8 cellular contexts compared by ENCODE assay signal in genomic region chr22:18078329-18079041, GRCh38. TPM values are rescaled to one million over a fixed set of nuclear protein-coding genes. Genes with fewer than 3 reads are reported as not detected.
DNase-seq lines count a peak whose midpoint lies in the region; ATAC-seq and TF ChIP-seq lines count a peak whose summit lies in the region.

No MANE protein-coding gene starts in this region.

- peaks cover 34% of the 10 kb centered on the region for H3K36me3 Mint-ChIP-seq in endothelial cell (ENCODE audit: low read depth, unreplicated experiment)
- peaks cover 26% of the 10 kb centered on the region for H3K36me3 Mint-ChIP-seq in type B pancreatic cell

- peaks cover 22% of the 10 kb centered on the region for H3K4me1 Mint-ChIP-seq in endothelial cell (ENCODE audit: unreplicated experiment)
- peaks cover 22% of the 10 kb centered on the region for H3K4me1 Mint-ChIP-seq in type B pancreatic cell (ENCODE audit: unreplicated experiment)

- DNase-seq in AG20443 (ENCODE audit: low spot score) (peak; percentile 40), KG1 (lab: John Stamatoyannopoulos, UW) (peak; percentile 23), endothelial cell (ENCODE audit: low spot score) (peak; percentile 51), type B pancreatic cell (ENCODE audit: extremely low spot score, unreplicated experiment) (no peak), NCI-H2107 (lab: John Stamatoyannopoulos, UW) (no peak)
- DNase-seq in activated CD4-positive, alpha-beta T cell treated with anti-CD3 and anti-CD28 coated beads, Interleukin-2, amount 50 U/mL, for 4 hours: peak; percentile 20 to 28

- no peaks in the 10 kb centered on the region for H3K9me3 Mint-ChIP-seq in endothelial cell (ENCODE audit: unreplicated experiment)
- no peaks in the 10 kb centered on the region for H3K9me3 Mint-ChIP-seq in type B pancreatic cell

- TF ChIP-seq CTCF in endothelial cell (IDR thresholded peaks at IDR 0.05; ENCODE audit: unreplicated experiment) (no peak), type B pancreatic cell (conservative IDR thresholded peaks at IDR 0.05) (peak; percentile 25)

- peak; percentile 32 for ATAC-seq in GM19035 (IDR thresholded peaks at IDR 0.05; ENCODE audit: unreplicated experiment)

- peak overlapping the region; percentile 76 for H3K9ac ChIP-seq in muscle layer of colon (ENCODE audit: low read length)

- no peaks in the 10 kb centered on the region for H3K27me3 ChIP-seq in muscle layer of colon (ENCODE audit: control insufficient read depth in 1 of 2, insufficient read depth in 2 of 2, low read length in 2 of 2)

- H3K4me1 ChIP-seq in muscle layer of colon (ENCODE audit: insufficient read depth, low read length): peaks cover 34% of the 10 kb centered on the region

- H3K27ac Mint-ChIP-seq in endothelial cell (ENCODE audit: unreplicated experiment) (peak overlapping the region; percentile 52), type B pancreatic cell (peak overlapping the region; percentile 84)

- H3K27me3 Mint-ChIP-seq in endothelial cell (ENCODE audit: unreplicated experiment) (peaks cover 5% of the 10 kb centered on the region), type B pancreatic cell (no peaks in the 10 kb centered on the region)

- no peaks in the 10 kb centered on the region for H3K9me3 ChIP-seq in muscle layer of colon (ENCODE audit: low read length)

- peaks cover 30% of the 10 kb centered on the region for H3K36me3 ChIP-seq in muscle layer of colon (ENCODE audit: insufficient read depth, low read length)

- H3K4me3 Mint-ChIP-seq in endothelial cell (ENCODE audit: unreplicated experiment) (peak overlapping the region; percentile 99), type B pancreatic cell (peak overlapping the region; percentile 98)

- H3K27ac ChIP-seq in muscle layer of colon (ENCODE audit: low read depth, low read length): peak overlapping the region; percentile 77

- peak overlapping the region; percentile 92 to 93 for H3K4me3 ChIP-seq in muscle layer of colon (ENCODE audit: low read depth in 1 of 2, low read length in 2 of 2)

RNA-seq across cellular contexts. Expression of gene PEX26, which starts 0.7 kb away (rescaled TPM):
- 49.7 TPM for total RNA-seq in endothelial cell (ENCODE audit: unreplicated experiment)
- 41.0 and 46.3 TPM in 2 replicates for total RNA-seq in type B pancreatic cell (ENCODE audit: low replicate concordance)

RNA-seq across cellular contexts. Expression of gene TUBA8, which starts 32.1 kb away (rescaled TPM):
- total RNA-seq in endothelial cell (ENCODE audit: unreplicated experiment) (0.46 TPM), type B pancreatic cell (ENCODE audit: low replicate concordance) (1.7 TPM in 1 of 2 replicates, not detected in the other)

RNA-seq across cellular contexts. Expression of gene MICAL3, which starts 54.1 kb away (rescaled TPM):
- total RNA-seq in endothelial cell (ENCODE audit: unreplicated experiment) (54.3 TPM), type B pancreatic cell (ENCODE audit: low replicate concordance) (36.4 and 56.4 TPM in 2 replicates)

Comparison
In these comparisons a context has a peak if more than half of its experiments do, and no peak if none do; other contexts are left out.
1. DNase-seq: peak in AG20443 (single experiment), KG1 (single experiment), activated CD4-positive, alpha-beta T cell treated with anti-CD3 and anti-CD28 coated beads, Interleukin-2, amount 50 U/mL, for 4 hours (2 of 2) and endothelial cell (single experiment); none in type B pancreatic cell (single experiment) and NCI-H2107 (single experiment).